In the genomic region with DNA sequence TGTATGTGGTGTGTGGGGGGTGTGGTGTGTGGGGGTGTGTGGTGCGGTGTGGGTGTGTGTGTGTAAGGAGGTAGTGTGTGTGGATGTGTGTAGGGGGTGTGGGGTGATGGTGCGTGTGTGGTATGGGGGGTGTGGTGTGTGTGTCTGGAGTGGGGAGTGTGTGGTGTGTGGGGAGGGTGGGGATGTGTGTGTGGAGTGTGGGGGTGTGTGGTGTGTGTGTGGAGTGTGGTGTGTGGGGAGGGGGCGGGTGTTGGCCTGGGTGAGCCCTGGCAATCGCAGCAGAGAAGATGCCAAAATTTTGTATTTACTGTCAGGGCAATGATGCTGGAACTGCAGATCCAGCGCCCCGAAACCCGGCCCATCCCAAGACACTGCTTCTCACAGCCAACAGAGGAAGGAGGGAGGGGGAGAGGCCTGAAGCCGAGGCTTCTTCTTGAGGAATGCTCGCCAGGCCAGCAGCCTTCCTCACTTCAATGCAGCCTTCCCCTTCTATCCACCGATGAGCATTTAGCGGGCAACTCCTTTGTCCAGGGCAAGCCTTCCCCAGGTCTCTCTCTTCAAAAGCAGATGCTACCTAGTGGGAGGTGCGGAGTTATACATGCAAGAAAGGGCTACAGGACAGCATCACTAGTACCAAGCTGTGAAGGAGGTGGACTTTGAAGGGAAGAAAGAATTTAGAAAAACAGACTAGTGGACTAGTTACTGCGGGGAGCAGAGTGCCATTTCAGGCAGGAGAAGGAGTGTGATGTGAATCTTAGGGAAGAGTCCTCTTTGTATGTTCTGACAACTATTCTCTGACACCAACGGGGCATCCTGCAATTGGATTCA, we compare ENCODE assay signal across 10 cellular contexts. TPM values are rescaled to one million over a fixed set of nuclear protein-coding genes. Genes with fewer than 3 reads are reported as not detected.
DNase-seq lines count a peak whose midpoint lies in the region; ATAC-seq, FAIRE-seq and TF ChIP-seq lines count a peak whose summit lies in the region.
"Had no signal": no experiment of that assay in that cellular context is flagged by ENCODE, and none has a peak within 500 bp of the region (broad histone marks: within the 10 kb centered on the region; RNA-seq: fewer than 3 reads in every experiment).

No MANE protein-coding gene starts in this region.

- peaks cover 43 to 89% (median 88%) of the 10 kb centered on the region in 4 donors for H3K4me1 Mint-ChIP-seq in naive thymus-derived CD8-positive, alpha-beta T cell

- no peaks in the 10 kb centered on the region for H4K20me1 ChIP-seq in GM23248 (ENCODE audit: insufficient read depth)

- ATAC-seq in A549, result peak; percentile 15 to 26; a peak in 3 of 6 replicates
- no peak for ATAC-seq in GM18861 (IDR thresholded peaks at IDR 0.05; ENCODE audit: unreplicated experiment)
- ATAC-seq in naive thymus-derived CD8-positive, alpha-beta T cell, result no peak
- no peak for ATAC-seq in HG03354 (IDR thresholded peaks at IDR 0.05; ENCODE audit: poor library complexity, severe bottlenecking, unreplicated experiment)

- no peak overlapping the region for H3K4me3 ChIP-seq in A549
- H3K4me3 ChIP-seq in GM23248, result no peak overlapping the region
- H3K4me3 ChIP-seq: esophagus squamous epithelium had no signal

- in situ Hi-C loops in GM23248 (cut with MboI), result no loop called here

- no peaks in the 10 kb centered on the region for H3K36me3 ChIP-seq in GM23248 (ENCODE audit: low read depth)
- H3K36me3 ChIP-seq: esophagus squamous epithelium had no signal

- H3K9ac ChIP-seq in GM23248, result no peak overlapping the region

- no peak overlapping the region for H2AFZ ChIP-seq in GM23248

- peaks cover 31% of the 10 kb centered on the region for H3K4me1 ChIP-seq in A549
- peaks cover 40% of the 10 kb centered on the region for H3K4me1 ChIP-seq in GM23248 (ENCODE audit: insufficient read depth)

- H3K9me2 ChIP-seq in GM23248 (ENCODE audit: insufficient read depth), result no peaks in the 10 kb centered on the region

- TF ChIP-seq CTCF in A549 (IDR thresholded peaks at IDR 0.05), result no peak

- H3K27ac Mint-ChIP-seq in naive thymus-derived CD8-positive, alpha-beta T cell, result peak overlapping the region in 5 of 10 donors; percentile 15 to 72 (median 48)

- 66% methylated on average over 12 of the region's 14 CpGs for WGBS in A549 (ENCODE audit: missing lambda C conversion rate)
- WGBS in GM23248 (ENCODE audit: low coverage in 1 of 2, low lambda C conversion rate in 2 of 2, missing lambda C conversion rate in 2 of 2), 2 experiments, result 39 to 49% methylated on average over 10 to 14 of the region's 14 CpGs

- H3K27ac ChIP-seq in A549 (0 out of 6 replicates have a peak overlapping the region, but pooled peaks of 1 of the 2 experiments have one; percentile 15), GM23248 (no peak overlapping the region)
- H3K27ac ChIP-seq: esophagus squamous epithelium had no signal

- H3K27me3 ChIP-seq in GM23248 (replicated peaks; ENCODE audit: insufficient read depth), result no peaks in the 10 kb centered on the region

- DNase-seq in A549 (ENCODE audit: low read depth in 1 of 2, low spot score in 1 of 2) (peak in 1 of 2 experiments; percentile 31), GM23248 (peak; percentile 44), amniotic epithelial cell (ENCODE audit: low read depth) (peak; percentile 39), mesenteric fat pad (ENCODE audit: low spot score) (peak; percentile 81), activated gamma-delta T cell (lab: John Stamatoyannopoulos, UW) (no peak)
- DNase-seq in naive thymus-derived CD8-positive, alpha-beta T cell, result no peak
- DNase-seq: activated CD4-positive, alpha-beta T cell treated with anti-CD3 and anti-CD28 coated beads for 48 hours; esophagus squamous epithelium had no signal

- H3K79me2 ChIP-seq in GM23248 (ENCODE audit: insufficient read depth), result no peaks in the 10 kb centered on the region

- H3F3A ChIP-seq in GM23248 (ENCODE audit: insufficient read depth), result peaks cover 13% of the 10 kb centered on the region

- H3K9me3 ChIP-seq in A549 (no peaks in the 10 kb centered on the region), GM23248 (ENCODE audit: low read depth) (no peaks in the 10 kb centered on the region)
- H3K9me3 ChIP-seq: esophagus squamous epithelium had no signal

- TF ChIP-seq POLR2A in A549 (IDR thresholded peaks at IDR 0.05; ENCODE audit: low read length), result no peak

- H3K9me3 Mint-ChIP-seq in naive thymus-derived CD8-positive, alpha-beta T cell, result no peaks in the 10 kb centered on the region

- CTCF ChIA-PET in A549 (lab: Yijun Ruan, JAX), result interaction anchor here (1.9 to 3.3 kb wide), 3 partner anchors 54 to 223 kb away, joined by 8 to 18 read pairs (median 8); a partner anchor contains a TSS

- TF ChIP-seq RAD21 in A549 (conservative IDR thresholded peaks at IDR 0.05 in 1 of 2, IDR thresholded peaks at IDR 0.05 in 1 of 2), result no peak

- H3K27me3 Mint-ChIP-seq in naive thymus-derived CD8-positive, alpha-beta T cell, result no peaks in the 10 kb centered on the region

- TF ChIP-seq EP300 in A549 (IDR thresholded peaks at IDR 0.05), result no peak

- H3K4me2 ChIP-seq in A549 (no peak overlapping the region), GM23248 (ENCODE audit: unreplicated experiment) (no peak overlapping the region)

- FAIRE-seq in A549 (lab: Jason Lieb, UNC), result no peak

- no peaks in the 10 kb centered on the region for H3K36me3 Mint-ChIP-seq in naive thymus-derived CD8-positive, alpha-beta T cell

- peak overlapping the region in 1 of 10 donors; percentile 11 for H3K4me3 Mint-ChIP-seq in naive thymus-derived CD8-positive, alpha-beta T cell

- POLR2A ChIA-PET in A549 (lab: Yijun Ruan, JAX), result no interaction called here
- POLR2A ChIA-PET in naive thymus-derived CD8-positive, alpha-beta T cell (lab: Charles Lee), result no interaction called here

TF ChIP-seq in A549, 52 proteins besides CTCF, POLR2A, EP300 and RAD21:
- TF ChIP-seq ZNF302 (CRISPR knock-in tag; IDR thresholded peaks at IDR 0.05) (no peak), ESRRA (IDR thresholded peaks at IDR 0.05; ENCODE audit: borderline replicate concordance, low read length) (no peak), BHLHE40 (IDR thresholded peaks at IDR 0.05; ENCODE audit: low read depth, low read length) (no peak), HEYL (CRISPR knock-in tag; IDR thresholded peaks at IDR 0.05) (no peak), RNF2 (IDR thresholded peaks at IDR 0.05; ENCODE audit: borderline replicate concordance, low read depth) (no peak), SREBF2 (IDR thresholded peaks at IDR 0.05) (no peak), EHMT2 (IDR thresholded peaks at IDR 0.05; ENCODE audit: low read depth) (no peak), PHF8 (IDR thresholded peaks at IDR 0.05; ENCODE audit: borderline replicate concordance, low read depth) (no peak), RCOR1 (IDR thresholded peaks at IDR 0.05; ENCODE audit: low read depth, low read length) (no peak), ZFP36 (IDR thresholded peaks at IDR 0.05; ENCODE audit: borderline replicate concordance, partially characterized antibody) (no peak), KDM5A (IDR thresholded peaks at IDR 0.05) (no peak), CBX2 (IDR thresholded peaks at IDR 0.05; ENCODE audit: borderline replicate concordance, low read depth) (no peak)
- TF ChIP-seq, protein P1, sequence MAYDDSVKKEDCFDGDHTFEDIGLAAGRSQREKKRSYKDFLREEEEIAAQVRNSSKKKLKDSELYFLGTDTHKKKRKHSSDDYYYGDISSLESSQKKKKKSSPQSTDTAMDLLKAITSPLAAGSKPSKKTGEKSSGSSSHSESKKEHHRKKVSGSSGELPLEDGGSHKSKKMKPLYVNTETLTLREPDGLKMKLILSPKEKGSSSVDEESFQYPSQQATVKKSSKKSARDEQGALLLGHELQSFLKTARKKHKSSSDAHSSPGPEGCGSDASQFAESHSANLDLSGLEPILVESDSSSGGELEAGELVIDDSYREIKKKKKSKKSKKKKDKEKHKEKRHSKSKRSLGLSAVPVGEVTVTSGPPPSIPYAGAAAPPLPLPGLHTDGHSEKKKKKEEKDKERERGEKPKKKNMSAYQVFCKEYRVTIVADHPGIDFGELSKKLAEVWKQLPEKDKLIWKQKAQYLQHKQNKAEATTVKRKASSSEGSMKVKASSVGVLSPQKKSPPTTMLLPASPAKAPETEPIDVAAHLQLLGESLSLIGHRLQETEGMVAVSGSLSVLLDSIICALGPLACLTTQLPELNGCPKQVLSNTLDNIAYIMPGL (CRISPR knock-in tag; IDR thresholded peaks at IDR 0.05; ENCODE audit: borderline replicate concordance), result no peak

RNA-seq across cellular contexts. Expression of a gene that starts 12.0 kb away (rescaled TPM):
- polyA plus RNA-seq in A549 (2011; rRNA removed) (216 and 306 TPM in 2 replicates), A549 (2017; fragmentation: RNase III; extraction: RNeasy Plus Mini Kit Qiagen cat#74134 plus additional on column Dnase treatment) (343 to 380 TPM (median 374 TPM) in 3 replicates), GM23248 (2016; fragmentation: Nextera tagmentation; extraction: Ambion mirVana) (789 and 796 TPM in 2 replicates)
- polyA plus RNA-seq in A549 (2012; cell fraction: cytosol; rRNA removed), result 236 and 276 TPM in 2 replicates
- 45.5 and 75.3 TPM in 2 replicates for polyA plus RNA-seq in A549 (2012; cell fraction: nucleus; rRNA removed)
- polyA minus RNA-seq in A549 (2011; rRNA and poly(A)+ RNA removed), result 36.6 and 50.6 TPM in 2 replicates
- total RNA-seq in GM23248 (2014; rRNA removed; shearing (Covaris generic)), result 257 and 282 TPM in 2 replicates
- total RNA-seq in mesenteric fat pad, result 168 TPM
- total RNA-seq in naive thymus-derived CD8-positive, alpha-beta T cell, result 100 to 1,000 TPM; 147 to 158 TPM
- polyA plus RNA-seq in naive thymus-derived CD8-positive, alpha-beta T cell, result 100 to 1,000 TPM; 705 to 855 (median 766) TPM

RNA-seq across cellular contexts. Expression of a gene that starts 57.7 kb away (rescaled TPM):
- polyA plus RNA-seq in A549 (2011; rRNA removed) (1.4 and 2.1 TPM in 2 replicates), A549 (2017; fragmentation: RNase III; extraction: RNeasy Plus Mini Kit Qiagen cat#74134 plus additional on column Dnase treatment) (0.39 to 1.6 TPM (median 1.3 TPM) in 3 replicates), GM23248 (2016; fragmentation: Nextera tagmentation; extraction: Ambion mirVana) (0.40 and 0.41 TPM in 2 replicates)
- 0.49 and 0.76 TPM in 2 replicates for polyA plus RNA-seq in A549 (2012; cell fraction: cytosol; rRNA removed)
- 2.0 and 2.5 TPM in 2 replicates for polyA plus RNA-seq in A549 (2012; cell fraction: nucleus; rRNA removed)
- polyA minus RNA-seq in A549 (2011; rRNA and poly(A)+ RNA removed), result 2.9 and 3.1 TPM in 2 replicates
- total RNA-seq in GM23248 (2014; rRNA removed; shearing (Covaris generic)), result 1.1 and 2.7 TPM in 2 replicates
- 4.0 TPM for total RNA-seq in mesenteric fat pad
- 10 to 100 TPM; 17.4 to 19.8 TPM for total RNA-seq in naive thymus-derived CD8-positive, alpha-beta T cell
- under 1 TPM; 0.12 to 0.44 (median 0.23) TPM for polyA plus RNA-seq in naive thymus-derived CD8-positive, alpha-beta T cell

Comparison
In these comparisons a context has a peak if more than half of its experiments do, and no peak if none do; other contexts are left out.
1. ATAC-seq: peak in A549 (2 of 2); none in GM18861 (single experiment), naive thymus-derived CD8-positive, alpha-beta T cell (0 of 2) and HG03354 (single experiment).
2. DNase-seq: peak in GM23248 (single experiment), amniotic epithelial cell (single experiment) and mesenteric fat pad (single experiment); none in naive thymus-derived CD8-positive, alpha-beta T cell (0 of 10) and activated gamma-delta T cell (single experiment).